ENCODE assay signal across 10 cellular contexts in the genomic region with DNA sequence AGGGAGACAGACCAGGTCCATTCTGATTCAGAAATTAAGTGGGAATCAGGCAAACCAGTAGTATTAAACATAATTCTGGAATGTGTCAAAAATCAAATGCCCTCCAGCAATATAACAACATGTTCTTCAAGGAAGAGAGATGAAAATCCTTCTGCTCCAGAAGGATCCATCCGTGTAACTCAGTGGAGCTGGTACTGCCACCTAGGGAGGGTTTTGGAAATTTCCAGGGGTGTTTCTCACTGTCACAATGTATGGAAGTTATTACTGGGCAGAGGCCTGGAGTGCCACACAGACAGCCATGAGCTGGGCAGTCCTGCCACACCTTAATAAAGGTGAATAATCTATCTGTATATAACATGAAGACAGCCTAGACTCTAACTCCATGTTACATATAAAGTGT.
DNase-seq lines count a peak whose midpoint lies in the region; ATAC-seq and TF ChIP-seq lines count a peak whose summit lies in the region.
"Had no signal": no experiment of that assay in that cellular context is flagged by ENCODE, and none has a peak within 500 bp of the region (broad histone marks: within the 10 kb centered on the region; RNA-seq: fewer than 3 reads in every experiment).

No MANE protein-coding gene starts in this region.

- ATAC-seq in mucosa of descending colon (peak; percentile 79), GM19452 (IDR thresholded peaks at IDR 0.05; ENCODE audit: unreplicated experiment) (no peak), HG02642 (IDR thresholded peaks at IDR 0.05; ENCODE audit: poor library complexity, unreplicated experiment) (no peak)
- ATAC-seq: activated T-cell treated with anti-CD3 and anti-CD28 coated beads, Interleukin-2, amount 50 U/mL, for 4 hours had no signal

- DNase-seq in ELR (ENCODE audit: low read depth) (peak; percentile 82), NB4 (ENCODE audit: low read depth) (no peak), choroid plexus epithelial cell (ENCODE audit: low read depth) (peak; percentile 45), mucosa of descending colon (peak in 1 of 3 donors; percentile 51), NOMO-1 treated with dmso at 0.1 percent for 144 hours (lab: John Stamatoyannopoulos, UW; ENCODE audit: unreplicated experiment) (no peak), CD1c-positive myeloid dendritic cell (ENCODE audit: extremely low spot score) (no peak)
- DNase-seq: activated T-cell treated with anti-CD3 and anti-CD28 coated beads, Interleukin-2, amount 50 U/mL, for 4 hours had no signal

- no peaks in the 10 kb centered on the region for H3K9me3 ChIP-seq in mucosa of descending colon
- H3K9me3 ChIP-seq: thoracic aorta had no signal

- H3K4me1 ChIP-seq in mucosa of descending colon (ENCODE audit: low read depth), result no peaks in the 10 kb centered on the region

- intact Hi-C loops in mucosa of descending colon (cut with DNase I, micrococcal nuclease), result no loop called here

- H3K4me3 ChIP-seq in NB4 (ENCODE audit: low read depth, low read length) (no peak overlapping the region), choroid plexus epithelial cell (ENCODE audit: low read depth, low read length) (no peak overlapping the region), mucosa of descending colon (no peak overlapping the region)
- H3K4me3 ChIP-seq: thoracic aorta had no signal

- no peak for TF ChIP-seq POLR2A in NB4 (IDR thresholded peaks at IDR 0.05; ENCODE audit: extremely low read depth, insufficient read length)

- TF ChIP-seq CTCF in NB4 (IDR thresholded peaks at IDR 0.05; ENCODE audit: low read depth, low read length) (peak; percentile 16), choroid plexus epithelial cell (conservative IDR thresholded peaks at IDR 0.05; ENCODE audit: low read depth, low read length) (peak; percentile 67), mucosa of descending colon (IDR thresholded peaks at IDR 0.05) (no peak)

- no peaks in the 10 kb centered on the region for H3K36me3 ChIP-seq in mucosa of descending colon (ENCODE audit: low read depth)
- H3K36me3 ChIP-seq: thoracic aorta had no signal

Comparison
In these comparisons a context has a peak if more than half of its experiments do, and no peak if none do; other contexts are left out.
1. DNase-seq: peak in ELR (single experiment) and choroid plexus epithelial cell (single experiment); none in NB4 (single experiment), NOMO-1 treated with dmso at 0.1 percent for 144 hours (single experiment) and CD1c-positive myeloid dendritic cell (single experiment).